11 cellular contexts compared by ENCODE assay signal in the genomic region with DNA sequence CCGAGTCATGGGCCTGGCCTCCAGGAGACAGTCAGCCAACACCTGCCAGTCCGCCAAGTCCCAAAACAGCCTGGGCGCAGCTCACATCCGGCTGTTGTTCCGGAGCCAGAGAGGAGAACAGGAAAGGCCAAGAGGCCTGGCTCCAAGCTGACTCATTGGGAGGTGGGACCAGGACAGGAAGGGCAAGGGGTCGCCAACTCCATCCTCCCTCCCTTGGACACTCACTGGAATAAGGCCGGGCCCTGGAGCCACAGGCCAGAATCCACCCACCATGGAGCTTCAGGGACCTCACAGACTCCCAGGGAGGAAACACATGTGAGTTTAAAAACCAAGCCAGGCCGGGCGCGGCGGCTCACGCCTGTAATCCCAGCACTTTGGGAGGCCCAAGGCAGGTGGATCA. TPM values are rescaled to one million over a fixed set of nuclear protein-coding genes. Genes with fewer than 3 reads are reported as not detected.
A peak's percentile ranks its signal among the peaks of the same experiment; 100 is the strongest.
DNase-seq lines count a peak whose midpoint lies in the region; ATAC-seq and TF ChIP-seq lines count a peak whose summit lies in the region.
"Had no signal": no experiment of that assay in that cellular context is flagged by ENCODE, and none has a peak within 500 bp of the region (broad histone marks: within the 10 kb centered on the region; RNA-seq: fewer than 3 reads in every experiment).

No MANE protein-coding gene starts in this region.

- no peak overlapping the region for H3K4me3 ChIP-seq in body of pancreas
- H3K4me3 ChIP-seq in WERI-Rb-1 (ENCODE audit: low read depth, low read length) = no peak overlapping the region

- 72 to 100% methylated on average over 1 to 12 of the region's 12 CpGs for WGBS in body of pancreas, 2 donors

- no peak for TF ChIP-seq POLR2A in body of pancreas (IDR thresholded peaks at IDR 0.05)

- peaks cover 21% of the 10 kb centered on the region for H3K4me1 ChIP-seq in body of pancreas

- H3K36me3 ChIP-seq in body of pancreas (replicated peaks in 1 of 2; ENCODE audit: insufficient read depth in 1 of 2, low read depth in 2 of 2) (no peaks in the 10 kb centered on the region), WERI-Rb-1 (no peaks in the 10 kb centered on the region)

- TF ChIP-seq CTCF in body of pancreas (IDR thresholded peaks at IDR 0.05) = no peak
- no peak for TF ChIP-seq CTCF in WERI-Rb-1 (IDR thresholded peaks at IDR 0.05; ENCODE audit: low read depth, low read length)

- ATAC-seq in body of pancreas = peak; percentile 75
- peak; percentile 95 for ATAC-seq in left ventricle myocardium superior
- peak; percentile 88 for ATAC-seq in sciatic nerve
- no peak for ATAC-seq in GM18907 (IDR thresholded peaks at IDR 0.05; ENCODE audit: unreplicated experiment)
- no peak for ATAC-seq in GM18498 (IDR thresholded peaks at IDR 0.05; ENCODE audit: unreplicated experiment)
- ATAC-seq in HG03378 (IDR thresholded peaks at IDR 0.05; ENCODE audit: unreplicated experiment) = no peak
- ATAC-seq: naive thymus-derived CD8-positive, alpha-beta T cell had no signal

- peak overlapping the region in 1 of 4 donors; percentile 9 for H3K27ac ChIP-seq in body of pancreas
- no peak overlapping the region for H3K27ac ChIP-seq in WERI-Rb-1

- intact Hi-C loops in body of pancreas (cut with DNase I) = no loop called here
- intact Hi-C loops in left ventricle myocardium superior (cut with micrococcal nuclease) = no loop called here
- intact Hi-C loops in sciatic nerve (cut with DNase I) = no loop called here

- no peaks in the 10 kb centered on the region for H3K27me3 ChIP-seq in body of pancreas
- no peaks in the 10 kb centered on the region for H3K27me3 ChIP-seq in WERI-Rb-1 (ENCODE audit: insufficient read depth, low read depth, severe bottlenecking)

- peak; percentile 95 for DNase-seq in EL
- peak; percentile 40 to 70 (median 58) for DNase-seq in body of pancreas
- DNase-seq in left ventricle myocardium superior = peak; percentile 90
- DNase-seq in sciatic nerve (ENCODE audit: low spot score) = peak; percentile 86
- DNase-seq in WERI-Rb-1 = no peak
- DNase-seq: CD4-positive, alpha-beta T cell; naive thymus-derived CD8-positive, alpha-beta T cell; OCI-M1 had no signal

- no peaks in the 10 kb centered on the region for H3K9me3 ChIP-seq in body of pancreas
- no peaks in the 10 kb centered on the region for H3K9me3 ChIP-seq in WERI-Rb-1 (ENCODE audit: severe bottlenecking)

RNA-seq across cellular contexts. Expression of a gene that starts 25.1 kb away (rescaled TPM):
- total RNA-seq in body of pancreas (10 to 100 TPM; 58.1 to 78.8 TPM), left ventricle myocardium superior (358 TPM), sciatic nerve (387 TPM)

Comparison
In these comparisons a context has a peak if more than half of its experiments do, and no peak if none do; other contexts are left out.
1. ATAC-seq: peak in body of pancreas (single experiment), left ventricle myocardium superior (single experiment) and sciatic nerve (single experiment); none in GM18907 (single experiment), GM18498 (single experiment) and HG03378 (single experiment).